12 cellular contexts compared by ENCODE assay signal in the genomic region with DNA sequence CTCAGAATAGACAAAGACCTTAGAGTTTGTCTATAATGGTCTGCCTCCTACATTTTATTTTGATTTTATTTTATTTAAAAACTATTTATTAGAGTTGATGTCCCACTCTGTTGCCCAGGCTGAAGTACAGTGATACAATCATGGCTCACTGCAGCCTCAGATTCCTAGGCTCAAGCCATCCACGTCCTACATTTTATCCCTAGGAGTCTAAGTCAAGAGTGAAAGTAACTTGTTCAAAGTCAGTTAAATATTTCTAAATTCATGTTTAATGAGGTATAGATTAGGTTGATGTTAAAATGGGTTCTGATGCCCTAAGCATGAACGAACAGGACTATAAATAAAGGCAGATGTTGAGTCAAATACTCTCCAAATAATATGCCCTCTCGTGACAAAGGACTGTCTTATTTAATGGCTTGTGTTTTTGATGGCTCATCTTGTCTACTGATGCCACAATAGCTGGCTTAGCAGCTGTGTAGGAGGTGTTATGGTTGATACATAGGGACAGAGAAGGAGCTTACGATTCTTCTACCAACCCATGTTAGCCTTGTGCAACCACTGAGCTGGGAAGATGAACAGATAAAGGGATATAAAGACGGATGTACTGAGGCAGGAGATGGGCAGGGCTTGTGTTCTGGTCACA.
A peak's percentile ranks its signal among the peaks of the same experiment; 100 is the strongest.
DNase-seq lines count a peak whose midpoint lies in the region; ATAC-seq and TF ChIP-seq lines count a peak whose summit lies in the region.
"Had no signal": no experiment of that assay in that cellular context is flagged by ENCODE, and none has a peak within 500 bp of the region (broad histone marks: within the 10 kb centered on the region; RNA-seq: fewer than 3 reads in every experiment).

No MANE protein-coding gene starts in this region.

- H3K4me1 ChIP-seq in Panc1 (ENCODE audit: control insufficient read depth, insufficient read depth, low read length) = no peaks in the 10 kb centered on the region
- no peaks in the 10 kb centered on the region for H3K4me1 ChIP-seq in mesenchymal stem cell (ENCODE audit: control insufficient read depth, insufficient read depth, low read depth, low read length)
- no peaks in the 10 kb centered on the region for H3K4me1 ChIP-seq in left ventricle myocardium inferior
- H3K4me1 ChIP-seq: colonic mucosa, HAP-1 had no signal

- no peak overlapping the region for H2BK12ac ChIP-seq in mesenchymal stem cell (ENCODE audit: low read length in 2 of 2)

- no peak overlapping the region for H3K23ac ChIP-seq in mesenchymal stem cell (ENCODE audit: low read length in 2 of 2)

- no peaks in the 10 kb centered on the region for H3K36me3 ChIP-seq in Panc1 (ENCODE audit: control insufficient read depth, insufficient read depth, low read length)
- H3K36me3 ChIP-seq in mesenchymal stem cell (ENCODE audit: control insufficient read depth in 1 of 2, insufficient read depth in 2 of 2, low read depth in 1 of 2, low read length in 2 of 2) = no peaks in the 10 kb centered on the region
- no peaks in the 10 kb centered on the region for H3K36me3 ChIP-seq in left ventricle myocardium inferior
- H3K36me3 ChIP-seq: BLaER1 treated with 17β-estradiol and CSF1 and Interleukin-3, amounts not matched to agents 10 nM and 100 nM; colonic mucosa; HAP-1 had no signal

- no peak overlapping the region for H3K18ac ChIP-seq in mesenchymal stem cell (ENCODE audit: low read depth in 1 of 2, low read length in 2 of 2)

- CTCF ChIA-PET in Panc1 (lab: Charles Lee) = interaction anchor here (1.0 to 1.8 kb wide), 2 partner anchors 41 to 120 kb away, joined by 5 to 6 read pairs; no protein-coding TSS in a partner anchor

- in situ Hi-C loops in Panc1 (cut with HindIII; ENCODE audit: low pct_unique_long_range_greater_than_20kb, low sequenced_read_pairs) = no loop called here

- H2BK120ac ChIP-seq in mesenchymal stem cell (ENCODE audit: low read depth, low read length) = no peak overlapping the region

- H2BK5ac ChIP-seq in mesenchymal stem cell (ENCODE audit: low read depth, low read length, poor library complexity, severe bottlenecking) = no peak overlapping the region

- no peak overlapping the region for H2BK15ac ChIP-seq in mesenchymal stem cell (ENCODE audit: low read depth, poor library complexity, severe bottlenecking)

- no peak overlapping the region for H3K4ac ChIP-seq in mesenchymal stem cell (ENCODE audit: low read depth in 1 of 2, low read length in 2 of 2)

- ATAC-seq in GM18867 (IDR thresholded peaks at IDR 0.05; ENCODE audit: unreplicated experiment) = peak; percentile 19
- peak; percentile 21 for ATAC-seq in GM21723 (IDR thresholded peaks at IDR 0.05; ENCODE audit: unreplicated experiment)
- peak; percentile 34; the same call in 1 of the 2 replicates for ATAC-seq in Panc1
- ATAC-seq in HG03196 (IDR thresholded peaks at IDR 0.05; ENCODE audit: unreplicated experiment) = no peak
- ATAC-seq in HG03469 (IDR thresholded peaks at IDR 0.05; ENCODE audit: unreplicated experiment) = no peak
- no peak for ATAC-seq in HG02759 (IDR thresholded peaks at IDR 0.05; ENCODE audit: unreplicated experiment)

- no peaks in the 10 kb centered on the region for H3K79me1 ChIP-seq in mesenchymal stem cell (replicated peaks; ENCODE audit: low read length, poor library complexity, severe bottlenecking)

- H3K9ac ChIP-seq in mesenchymal stem cell (ENCODE audit: low read length) = peak overlapping the region; percentile 8
- H3K9ac ChIP-seq: BLaER1 treated with 17β-estradiol and CSF1 and Interleukin-3, amounts not matched to agents 10 nM and 100 nM had no signal

- H3K27ac ChIP-seq in Panc1 (ENCODE audit: low read length) (no peak overlapping the region), mesenchymal stem cell (ENCODE audit: low read length, poor library complexity, severe bottlenecking) (no peak overlapping the region), left ventricle myocardium inferior (replicated peaks) (no peak overlapping the region)
- H3K27ac ChIP-seq: BLaER1 treated with 17β-estradiol and CSF1 and Interleukin-3, amounts not matched to agents 10 nM and 100 nM; colonic mucosa had no signal

- H3K4me3 ChIP-seq in Panc1 (ENCODE audit: low read depth in 2 of 2, low read length in 2 of 2) (no peak overlapping the region), mesenchymal stem cell (ENCODE audit: insufficient read depth in 1 of 2, low read depth in 1 of 2, low read length in 2 of 2) (no peak overlapping the region), left ventricle myocardium inferior (no peak overlapping the region)
- H3K4me3 ChIP-seq: BLaER1 treated with 17β-estradiol and CSF1 and Interleukin-3, amounts not matched to agents 10 nM and 100 nM; colonic mucosa; HAP-1 had no signal

- peaks cover 8% of the 10 kb centered on the region for H3K27me3 ChIP-seq in Panc1 (ENCODE audit: control insufficient read depth, insufficient read depth, low read length)
- H3K27me3 ChIP-seq in mesenchymal stem cell (ENCODE audit: control insufficient read depth in 1 of 2, insufficient read depth in 1 of 2, low read length in 2 of 2) = peaks cover 9 to 17% of the 10 kb centered on the region in 2 experiments
- H3K27me3 ChIP-seq in left ventricle myocardium inferior (ENCODE audit: low read depth) = peaks cover 31% of the 10 kb centered on the region
- H3K27me3 ChIP-seq: BLaER1 treated with 17β-estradiol and CSF1 and Interleukin-3, amounts not matched to agents 10 nM and 100 nM; colonic mucosa had no signal

- H4K91ac ChIP-seq in mesenchymal stem cell (ENCODE audit: low read length) = no peak overlapping the region

- H3K9me3 ChIP-seq in Panc1 (ENCODE audit: control insufficient read depth, insufficient read depth, low read depth, low read length) (no peaks in the 10 kb centered on the region), mesenchymal stem cell (ENCODE audit: control insufficient read depth, low read length) (no peaks in the 10 kb centered on the region), left ventricle myocardium inferior (replicated peaks) (no peaks in the 10 kb centered on the region)
- H3K9me3 ChIP-seq: BLaER1 treated with 17β-estradiol and CSF1 and Interleukin-3, amounts not matched to agents 10 nM and 100 nM; colonic mucosa; HAP-1 had no signal

- no TSS peak for BruUV-seq in Panc1 (replicated peaks; lab: Mats Ljungman, UMichigan)

- TF ChIP-seq CTCF in Panc1 (IDR thresholded peaks at IDR 0.05) = no peak
- no peak for TF ChIP-seq CTCF in left ventricle myocardium inferior (IDR thresholded peaks at IDR 0.05; ENCODE audit: borderline replicate concordance)

- DNase-seq in Panc1 (ENCODE audit: low read depth, low spot score) = no peak
- no peak for DNase-seq in mesenchymal stem cell
- no peak for DNase-seq in left ventricle myocardium inferior
- DNase-seq: activated T-cell treated with anti-CD3 and anti-CD28 coated beads, Interleukin-2, amount 50 U/mL, for 24 hours had no signal

- POLR2A ChIA-PET in Panc1 (lab: Charles Lee) = no interaction called here

- H2AK5ac ChIP-seq in mesenchymal stem cell (ENCODE audit: low read length, severe bottlenecking) = no peak overlapping the region

- WGBS in mesenchymal stem cell = 55% methylated on average over 4 of the region's 5 CpGs

- H2AFZ ChIP-seq in mesenchymal stem cell (ENCODE audit: low read depth, low read length) = no peak overlapping the region

- H4K8ac ChIP-seq in mesenchymal stem cell (ENCODE audit: low read length) = no peak overlapping the region

- H3K4me2 ChIP-seq in mesenchymal stem cell (ENCODE audit: low read length, poor library complexity, severe bottlenecking) = no peak overlapping the region
- H3K4me2 ChIP-seq: BLaER1 treated with 17β-estradiol and CSF1 and Interleukin-3, amounts not matched to agents 10 nM and 100 nM had no signal

- no peak overlapping the region for H3K14ac ChIP-seq in mesenchymal stem cell (ENCODE audit: low read length in 2 of 2)

- intact Hi-C loops in Panc1 (cut with micrococcal nuclease; ENCODE audit: unreplicated experiment) (no loop called here), left ventricle myocardium inferior (cut with micrococcal nuclease) (no loop called here)

Comparison
In these comparisons a context has a peak if more than half of its experiments do, and no peak if none do; other contexts are left out.
1. ATAC-seq: peak in GM18867 (single experiment), GM21723 (single experiment) and Panc1 (single experiment); none in HG03196 (single experiment), HG03469 (single experiment) and HG02759 (single experiment).